In the genomic region with DNA sequence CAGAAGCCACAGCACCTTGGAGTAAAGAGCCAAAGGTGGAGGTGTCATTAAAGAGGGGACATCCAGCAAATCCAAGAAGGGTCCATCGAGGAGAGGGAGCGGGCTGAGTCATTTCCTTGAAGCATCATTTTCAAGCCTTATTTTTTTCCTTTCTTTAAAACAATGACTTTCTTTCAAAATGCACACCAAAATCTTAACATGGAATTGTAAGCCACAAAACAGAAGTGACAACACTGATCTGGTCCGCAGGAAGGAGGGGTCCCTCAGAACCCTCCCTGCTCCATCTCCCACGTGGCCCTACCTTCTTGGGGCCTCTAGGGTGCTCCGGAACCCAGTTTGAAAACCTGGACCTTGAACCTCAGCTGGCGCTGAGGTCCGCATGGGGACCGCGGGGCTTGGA, we compare ENCODE assay signal across 17 cellular contexts. TPM values are rescaled to one million over a fixed set of nuclear protein-coding genes. Genes with fewer than 3 reads are reported as not detected.
A peak's percentile ranks its signal among the peaks of the same experiment; 100 is the strongest.
DNase-seq lines count a peak whose midpoint lies in the region; ATAC-seq, FAIRE-seq and TF ChIP-seq lines count a peak whose summit lies in the region.
"Had no signal": no experiment of that assay in that cellular context is flagged by ENCODE, and none has a peak within 500 bp of the region (broad histone marks: within the 10 kb centered on the region; RNA-seq: fewer than 3 reads in every experiment).

No MANE protein-coding gene starts in this region.

- H3K27me3 Mint-ChIP-seq in CD4-positive, alpha-beta memory T cell: no peaks in the 10 kb centered on the region

- H3K9me3 ChIP-seq in CD4-positive, alpha-beta memory T cell (ENCODE audit: control insufficient read depth in 1 of 2, low read length in 2 of 2): no peaks in the 10 kb centered on the region
- H3K9me3 ChIP-seq in PC-3 (ENCODE audit: low read length) (no peaks in the 10 kb centered on the region), endothelial cell of umbilical vein (replicated peaks; ENCODE audit: control insufficient read depth, insufficient read depth, low read length) (no peaks in the 10 kb centered on the region), prostate gland (no peaks in the 10 kb centered on the region)

- H3K4me3 ChIP-seq in CD4-positive, alpha-beta memory T cell (ENCODE audit: low read length in 2 of 2): no peak overlapping the region
- no peak overlapping the region for H3K4me3 ChIP-seq in PC-3 (ENCODE audit: low read length)
- no peak overlapping the region for H3K4me3 ChIP-seq in endothelial cell of umbilical vein (replicated peaks in 1 of 3; ENCODE audit: insufficient read depth in 1 of 3, low read depth in 1 of 3, low read length in 3 of 3)
- no peak overlapping the region for H3K4me3 ChIP-seq in prostate gland
- H3K4me3 ChIP-seq: dorsolateral prefrontal cortex had no signal

- H3K79me2 ChIP-seq in PC-3 (ENCODE audit: low read length): peaks cover 95% of the 10 kb centered on the region
- H3K79me2 ChIP-seq in endothelial cell of umbilical vein (ENCODE audit: control insufficient read depth, insufficient read depth, low read length): no peaks in the 10 kb centered on the region

- no peak for DNase-seq in CD4-positive, alpha-beta memory T cell
- no peak for DNase-seq in PC-3
- DNase-seq in endothelial cell of umbilical vein (ENCODE audit: low read depth, low spot score): peak; percentile 31
- DNase-seq in prostate gland (ENCODE audit: low spot score): no peak
- no peak for DNase-seq in NCI-H1048 (lab: John Stamatoyannopoulos, UW)
- DNase-seq in DMS53 (lab: John Stamatoyannopoulos, UW): no peak
- DNase-seq in GM12892 (ENCODE audit: insufficient read length): no peak
- no peak for DNase-seq in stimulated activated CD4-positive, alpha-beta T cell treated with anti-CD3 and anti-CD28 coated beads, Interleukin-2, amount 100 ng/mL, for 24 hours
- DNase-seq: dorsolateral prefrontal cortex; NCI-H2081; NCI-H69; retina; SIG-M5; stimulated activated CD4-positive, alpha-beta T cell treated with anti-CD3 and anti-CD28 coated beads, Interleukin-4, amount 100 ng/mL, for 1 hour had no signal

- H3K36me3 Mint-ChIP-seq in CD4-positive, alpha-beta memory T cell: peaks cover 15 to 24% of the 10 kb centered on the region in 2 donors

- intact Hi-C loops in CD4-positive, alpha-beta memory T cell (cut with micrococcal nuclease): no loop called here
- intact Hi-C loops in PC-3 (cut with micrococcal nuclease) (no loop called here), endothelial cell of umbilical vein (cut with micrococcal nuclease) (no loop called here), prostate gland (cut with DNase I) (loop anchor here (5.0 kb wide), 1 partner anchor 196 kb away; no protein-coding TSS in a partner anchor)

- H4K20me1 ChIP-seq in PC-3 (ENCODE audit: low read length): no peaks in the 10 kb centered on the region
- H4K20me1 ChIP-seq in endothelial cell of umbilical vein (replicated peaks; ENCODE audit: control insufficient read depth, extremely low read depth, insufficient read depth, low read length): no peaks in the 10 kb centered on the region

- POLR2A ChIA-PET in CD4-positive, alpha-beta memory T cell (lab: Charles Lee; ENCODE audit: partially characterized antibody): interaction anchor here (0.9 to 13.6 kb wide), 3 partner anchors 13 to 584 kb away, joined by 3 to 327 read pairs (median 3); partner anchors contain the start of genes DHRS3 and MIIP
- POLR2A ChIA-PET in PC-3 (lab: Charles Lee; ENCODE audit: unreplicated experiment): no interaction called here
- POLR2A ChIA-PET in endothelial cell of umbilical vein (lab: Charles Lee): interaction anchor here (1.7 kb wide), 1 partner anchor 13 kb away, joined by 21 read pairs; no protein-coding TSS in a partner anchor

- H3K9me3 Mint-ChIP-seq in CD4-positive, alpha-beta memory T cell: peaks cover 0 to 6% (median 0%) of the 10 kb centered on the region in 8 donors

- CTCF ChIA-PET in CD4-positive, alpha-beta memory T cell (lab: Charles Lee; ENCODE audit: partially characterized antibody): interaction anchor here (1.8 to 10.1 kb wide), 2 partner anchors 15 to 56 kb away, joined by 9 to 196 read pairs; partner anchors contain the start of gene DHRS3
- CTCF ChIA-PET in PC-3 (lab: Charles Lee) (no interaction called here), endothelial cell of umbilical vein (lab: Charles Lee) (interaction anchor here (4.6 kb wide), 1 partner anchor 15 kb away, joined by 112 read pairs; the partner anchor contains the start of gene DHRS3)

- H3K9me2 ChIP-seq in PC-3 (replicated peaks; ENCODE audit: low read length): no peaks in the 10 kb centered on the region

- no peaks in the 10 kb centered on the region for H3K27me3 ChIP-seq in CD4-positive, alpha-beta memory T cell (ENCODE audit: insufficient read depth, low read length)
- H3K27me3 ChIP-seq in PC-3 (ENCODE audit: low read length) (no peaks in the 10 kb centered on the region), endothelial cell of umbilical vein (ENCODE audit: control insufficient read depth in 2 of 2, insufficient read depth in 2 of 2, low read length in 2 of 2) (no peaks in the 10 kb centered on the region), prostate gland (replicated peaks; ENCODE audit: insufficient read depth) (no peaks in the 10 kb centered on the region)
- H3K27me3 ChIP-seq: dorsolateral prefrontal cortex had no signal

- H3K27ac Mint-ChIP-seq in CD4-positive, alpha-beta memory T cell: peak overlapping the region in 5 of 7 donors; percentile 8 to 91 (median 76)

- H3K4me1 ChIP-seq in CD4-positive, alpha-beta memory T cell (ENCODE audit: insufficient read depth, low read length): peaks cover 51% of the 10 kb centered on the region
- H3K4me1 ChIP-seq in PC-3 (ENCODE audit: insufficient read depth, low read length) (peaks cover 55% of the 10 kb centered on the region), endothelial cell of umbilical vein (ENCODE audit: control insufficient read depth, extremely low read depth, insufficient read depth, low read length) (peaks cover 48% of the 10 kb centered on the region), prostate gland (replicated peaks) (peaks cover 39% of the 10 kb centered on the region)

- dilution Hi-C loops in endothelial cell of umbilical vein (cut with MboI; ENCODE audit: extremely low pct_ligation_motif_present, low sequenced_read_pairs): no loop called here

- TF ChIP-seq POLR2A in endothelial cell of umbilical vein (IDR thresholded peaks at IDR 0.05; ENCODE audit: low read depth, low read length) (no peak), prostate gland (IDR thresholded peaks at IDR 0.05) (no peak), GM12892 (IDR thresholded peaks at IDR 0.05; ENCODE audit: low read depth, low read length) (no peak)

- no peak overlapping the region for H3K9ac ChIP-seq in PC-3 (ENCODE audit: low read length)
- peak overlapping the region; percentile 62 for H3K9ac ChIP-seq in endothelial cell of umbilical vein (replicated peaks; ENCODE audit: extremely low read depth, insufficient read depth, low read length)

- FAIRE-seq in endothelial cell of umbilical vein (lab: Jason Lieb, UNC) (peak; percentile 81), GM12892 (lab: Jason Lieb, UNC) (no peak)
- FAIRE-seq: H1, TTC549 had no signal

- no peaks in the 10 kb centered on the region for H3K36me3 ChIP-seq in CD4-positive, alpha-beta memory T cell (ENCODE audit: insufficient read depth, low read length)
- H3K36me3 ChIP-seq in PC-3 (ENCODE audit: low read depth, low read length) (peaks cover 10% of the 10 kb centered on the region), endothelial cell of umbilical vein (ENCODE audit: control insufficient read depth in 2 of 2, extremely low read depth in 1 of 2, insufficient read depth in 2 of 2, low read length in 2 of 2) (no peaks in the 10 kb centered on the region), prostate gland (no peaks in the 10 kb centered on the region)

- no peaks in the 10 kb centered on the region for H3K9me1 ChIP-seq in endothelial cell of umbilical vein (replicated peaks; ENCODE audit: control insufficient read depth, extremely low read depth, insufficient read depth, low read length)

- peaks cover 25 to 82% (median 54%) of the 10 kb centered on the region in 4 donors for H3K4me1 Mint-ChIP-seq in CD4-positive, alpha-beta memory T cell

- ATAC-seq in PC-3: no peak

- peak overlapping the region in 1 of 8 donors; percentile 75 for H3K4me3 Mint-ChIP-seq in CD4-positive, alpha-beta memory T cell

- peak overlapping the region; percentile 27 for H3K27ac ChIP-seq in CD4-positive, alpha-beta memory T cell (ENCODE audit: low read depth, low read length)
- H3K27ac ChIP-seq in PC-3 (ENCODE audit: low read length) (peak overlapping the region; percentile 85), endothelial cell of umbilical vein (ENCODE audit: insufficient read depth, low read depth, low read length) (peak overlapping the region; percentile 95), prostate gland (peak overlapping the region; percentile 60 to 90)
- H3K27ac ChIP-seq: dorsolateral prefrontal cortex had no signal

- H3K4me2 ChIP-seq in PC-3 (ENCODE audit: low read length) (peak overlapping the region; percentile 71; the same call in 1 of the 2 replicates), endothelial cell of umbilical vein (ENCODE audit: insufficient read depth, low read length) (no peak overlapping the region)

- BruUV-seq in PC-3 (replicated peaks; lab: Mats Ljungman, UMichigan): no TSS peak
- BruUV-seq in endothelial cell of umbilical vein (replicated peaks; lab: Mats Ljungman, UMichigan): no TSS peak

- peaks cover 7% of the 10 kb centered on the region for H3F3A ChIP-seq in PC-3 (ENCODE audit: low read length, unreplicated experiment)

- TF ChIP-seq CTCF in PC-3 (conservative IDR thresholded peaks at IDR 0.05; ENCODE audit: low read depth, low read length) (no peak), endothelial cell of umbilical vein (IDR thresholded peaks at IDR 0.05; ENCODE audit: extremely low read depth in 1 of 2, insufficient read depth in 1 of 2, low read depth in 1 of 2, low read length in 2 of 2) (no peak), prostate gland (IDR thresholded peaks at IDR 0.05) (no peak)

- WGBS in prostate gland: 62% methylated on average over 9 of the region's 9 CpGs

- H2AFZ ChIP-seq in PC-3 (ENCODE audit: low read length) (no peak overlapping the region), endothelial cell of umbilical vein (ENCODE audit: low read depth, low read length) (no peak overlapping the region)

RNA-seq across cellular contexts. Expression of gene DHRS3, which starts 14.8 kb away (rescaled TPM):
- total RNA-seq in CD4-positive, alpha-beta memory T cell: 10 to 100 TPM; 87.4 to 91.8 TPM
- polyA plus RNA-seq in CD4-positive, alpha-beta memory T cell: 10 to 100 TPM; 30.1 to 40.5 TPM
- total RNA-seq in PC-3 (2014; rRNA removed) (105 and 116 TPM in 2 replicates), endothelial cell of umbilical vein (54.3 and 75.2 TPM in 2 replicates), prostate gland (100 to 1,000 TPM; 171 to 178 TPM)
- 54.3 and 58.4 TPM in 2 replicates for polyA plus RNA-seq in endothelial cell of umbilical vein
- polyA plus RNA-seq in endothelial cell of umbilical vein (2011; cell fraction: cytosol; rRNA removed): 46.7 and 47.7 TPM in 2 replicates
- polyA plus RNA-seq in endothelial cell of umbilical vein (2011; cell fraction: nucleus; rRNA removed): 44.6 and 46.9 TPM in 2 replicates
- polyA plus RNA-seq in endothelial cell of umbilical vein (2012): 24.6 and 33.9 TPM in 2 replicates
- polyA minus RNA-seq in endothelial cell of umbilical vein: 90.9 and 98.3 TPM in 2 replicates
- polyA minus RNA-seq in endothelial cell of umbilical vein (2011; cell fraction: cytosol; rRNA and poly(A)+ RNA removed): 8.9 TPM
- 24.9 and 25.2 TPM in 2 replicates for polyA minus RNA-seq in endothelial cell of umbilical vein (2011; cell fraction: nucleus; rRNA and poly(A)+ RNA removed)
- 0.64 TPM for polyA plus RNA-seq in GM12892 (2012; ENCODE audit: missing spikeins)

RNA-seq across cellular contexts. Expression of gene AADACL4, which starts 40.7 kb away (rescaled TPM):
- not detected for total RNA-seq in CD4-positive, alpha-beta memory T cell
- polyA plus RNA-seq in CD4-positive, alpha-beta memory T cell: not detected
- total RNA-seq in PC-3 (2014; rRNA removed) (not detected in 2 replicates), endothelial cell of umbilical vein (not detected in 2 replicates), prostate gland (not detected)
- not detected in 2 replicates for polyA plus RNA-seq in endothelial cell of umbilical vein
- polyA plus RNA-seq in endothelial cell of umbilical vein (2011; cell fraction: cytosol; rRNA removed): not detected in 2 replicates
- not detected in 2 replicates for polyA plus RNA-seq in endothelial cell of umbilical vein (2011; cell fraction: nucleus; rRNA removed)
- polyA plus RNA-seq in endothelial cell of umbilical vein (2012): not detected in 2 replicates
- not detected in 2 replicates for polyA minus RNA-seq in endothelial cell of umbilical vein
- polyA minus RNA-seq in endothelial cell of umbilical vein (2011; cell fraction: cytosol; rRNA and poly(A)+ RNA removed): not detected
- not detected in 2 replicates for polyA minus RNA-seq in endothelial cell of umbilical vein (2011; cell fraction: nucleus; rRNA and poly(A)+ RNA removed)
- polyA plus RNA-seq in GM12892 (2012; ENCODE audit: missing spikeins): not detected
- total RNA-seq: activated CD8-positive, alpha-beta memory T cell treated with anti-CD3 and anti-CD28 coated beads for 36 hours; dorsolateral prefrontal cortex; H1 had no signal

Comparison
In these comparisons a context has a peak if more than half of its experiments do, and no peak if none do; other contexts are left out.
1. H3K27ac ChIP-seq: peak in every context shown above with its lines; median percentile 95 in endothelial cell of umbilical vein; 85 in PC-3; 75 in prostate gland; 27 in CD4-positive, alpha-beta memory T cell.